Comparison of ENCODE assay signal across 16 cellular contexts in genomic region chrX:87391742-87392141, GRCh38.
"Had no signal": no experiment of that assay in that cellular context is flagged by ENCODE, and none has a peak within 500 bp of the region (broad histone marks: within the 10 kb centered on the region; RNA-seq: fewer than 3 reads in every experiment).

No MANE protein-coding gene starts in this region.

- ATAC-seq: esophagus mucosa, gastrocnemius medialis, left lung, lower lobe of right lung, psoas muscle had no signal

- DNase-seq: caudate nucleus; gastrocnemius medialis; immature natural killer cell; left lung; lower lobe of right lung; mesenchymal stem cell; naive B cell; nephron progenitor cell; psoas muscle; sigmoid colon; stimulated activated CD4-positive, alpha-beta T cell treated with anti-CD3 and anti-CD28 coated beads, Interleukin-12 subunit alpha, Interleukin-12 subunit beta, amount 100 ng/mL, for 4 hours; stimulated activated naive CD4-positive, alpha-beta T cell treated with Interleukin-2 at 50 U/mL for 16 hours; tibial artery; upper lobe of left lung; uterus had no signal
